ENCODE assay signal across 8 cellular contexts in the genomic region with DNA sequence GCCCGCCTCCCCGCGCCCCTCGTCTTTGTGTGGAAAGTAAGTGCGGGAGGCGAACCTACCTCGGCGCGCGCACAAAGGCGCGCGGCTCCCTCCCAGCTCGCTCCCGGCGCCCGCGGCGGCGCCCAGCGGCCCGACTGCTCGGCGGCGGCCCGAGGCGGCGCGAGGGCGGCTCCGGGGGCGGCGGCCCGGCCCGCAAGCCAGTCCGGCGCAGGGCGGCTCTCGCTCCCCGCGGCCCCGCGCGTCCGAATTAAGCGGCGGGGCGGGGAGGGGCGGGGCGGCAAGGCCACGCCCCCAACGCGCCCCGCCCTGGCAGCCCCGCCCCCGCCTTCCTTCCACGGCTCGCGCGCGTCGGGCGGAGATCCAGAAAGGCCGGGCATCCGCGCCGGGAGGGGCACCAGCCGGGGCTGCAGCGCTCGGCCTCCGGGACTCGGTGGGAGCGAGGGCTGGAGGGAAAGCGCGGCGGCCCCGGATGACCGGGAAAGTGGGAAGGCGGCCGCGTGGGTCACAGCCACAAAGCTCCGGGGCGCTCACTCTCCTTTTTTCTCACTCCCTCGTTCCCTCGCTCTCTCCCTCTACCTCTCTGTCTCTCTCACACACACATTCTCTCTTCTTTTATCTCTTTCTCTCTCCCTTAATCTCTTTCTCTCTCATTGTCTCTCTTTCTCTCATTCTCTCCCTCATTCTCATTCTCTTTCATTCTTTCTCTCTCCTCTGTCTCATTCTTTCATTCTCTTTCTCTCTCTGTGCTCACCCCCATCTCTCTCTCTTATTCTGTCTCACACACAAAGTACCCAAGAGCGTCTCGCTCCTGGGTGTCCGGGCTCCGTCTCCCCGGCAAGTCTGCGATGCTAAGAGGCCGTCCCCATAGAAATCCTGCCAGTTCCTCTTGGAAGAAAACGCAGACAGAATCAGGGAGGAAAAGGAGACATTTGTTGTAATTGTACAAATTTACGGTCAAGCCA.
DNase-seq lines count a peak whose midpoint lies in the region; ATAC-seq and TF ChIP-seq lines count a peak whose summit lies in the region.

No MANE protein-coding gene starts in this region.

- peaks cover 22% of the 10 kb centered on the region for H3K27me3 Mint-ChIP-seq in nephron progenitor cell (ENCODE audit: low read depth, poor library complexity)

- 0 out of 2 replicates have a peak, but pooled peaks cover 4% of the 10 kb centered on the region for H3K27me3 ChIP-seq in Panc1 (ENCODE audit: control insufficient read depth, insufficient read depth, low read length)

- no peak overlapping the region for H3K27ac ChIP-seq in Panc1 (ENCODE audit: low read length)

- DNase-seq in C1 segment of cervical spinal cord (lab: John Stamatoyannopoulos, UW) = peak in 13 of 14 donors; percentile 23 to 94 (median 81)
- no peak for DNase-seq in Panc1 (ENCODE audit: low read depth, low spot score)
- peak; percentile 64 for DNase-seq in activated gamma-delta T cell treated with anti-CD3 and anti-CD28 coated beads, Interleukin-2, amount 50 U/mL, for 16 hours (ENCODE audit: low read depth)
- peak; percentile 82 for DNase-seq in fibroblast of villous mesenchyme (ENCODE audit: low read depth)
- DNase-seq in nephron progenitor cell = peak; percentile 81
- DNase-seq in stromal cell of bone marrow (ENCODE audit: low read depth) = peak; percentile 58

- no peaks in the 10 kb centered on the region for H3K9me3 ChIP-seq in Panc1 (ENCODE audit: control insufficient read depth, insufficient read depth, low read depth, low read length)

- ATAC-seq in GM19324 (IDR thresholded peaks at IDR 0.05; ENCODE audit: low FRiP score, unreplicated experiment) (peak; percentile 75), HG03442 (IDR thresholded peaks at IDR 0.05; ENCODE audit: unreplicated experiment) (peak; percentile 34), Panc1 (peak; percentile 84)

- intact Hi-C loops in Panc1 (cut with micrococcal nuclease; ENCODE audit: unreplicated experiment) = no loop called here

- H3K4me3 ChIP-seq in Panc1 (ENCODE audit: low read depth in 2 of 2, low read length in 2 of 2) (peak overlapping the region; percentile 47 to 56), fibroblast of villous mesenchyme (ENCODE audit: low read depth, low read length) (peak overlapping the region; percentile 71)

- H3K4me1 Mint-ChIP-seq in nephron progenitor cell = peaks cover 36% of the 10 kb centered on the region

- H3K4me3 Mint-ChIP-seq in nephron progenitor cell = peak overlapping the region; percentile 92

- no peaks in the 10 kb centered on the region; the same call in 1 of the 2 replicates for H3K36me3 ChIP-seq in Panc1 (ENCODE audit: control insufficient read depth, insufficient read depth, low read length)

- H3K27ac Mint-ChIP-seq in nephron progenitor cell = no peak overlapping the region

- CTCF ChIA-PET in Panc1 (lab: Charles Lee) = no interaction called here

- TF ChIP-seq CTCF in Panc1 (IDR thresholded peaks at IDR 0.05) (no peak), fibroblast of villous mesenchyme (IDR thresholded peaks at IDR 0.05; ENCODE audit: insufficient read depth, low read depth, low read length) (no peak), nephron progenitor cell (IDR thresholded peaks at IDR 0.05) (no peak)

- H3K9me3 Mint-ChIP-seq in nephron progenitor cell = no peaks in the 10 kb centered on the region

- BruUV-seq in Panc1 (replicated peaks; lab: Mats Ljungman, UMichigan) = no TSS peak

- POLR2A ChIA-PET in Panc1 (lab: Charles Lee) = no interaction called here

- 0 out of 2 replicates have a peak, but pooled peaks cover 4% of the 10 kb centered on the region for H3K4me1 ChIP-seq in Panc1 (ENCODE audit: control insufficient read depth, insufficient read depth, low read length)

- in situ Hi-C loops in Panc1 (cut with HindIII; ENCODE audit: low pct_unique_long_range_greater_than_20kb, low sequenced_read_pairs) = no loop called here

- peaks cover 19% of the 10 kb centered on the region for H3K36me3 Mint-ChIP-seq in nephron progenitor cell (ENCODE audit: low read depth)

Comparison
In these comparisons a context has a peak if more than half of its experiments do, and no peak if none do; other contexts are left out.
1. ATAC-seq: peak in every context shown above with its lines; median percentile 84 in Panc1; 75 in GM19324; 34 in HG03442.